Comparison of ENCODE assay signal across 8 cellular contexts in the genomic region with DNA sequence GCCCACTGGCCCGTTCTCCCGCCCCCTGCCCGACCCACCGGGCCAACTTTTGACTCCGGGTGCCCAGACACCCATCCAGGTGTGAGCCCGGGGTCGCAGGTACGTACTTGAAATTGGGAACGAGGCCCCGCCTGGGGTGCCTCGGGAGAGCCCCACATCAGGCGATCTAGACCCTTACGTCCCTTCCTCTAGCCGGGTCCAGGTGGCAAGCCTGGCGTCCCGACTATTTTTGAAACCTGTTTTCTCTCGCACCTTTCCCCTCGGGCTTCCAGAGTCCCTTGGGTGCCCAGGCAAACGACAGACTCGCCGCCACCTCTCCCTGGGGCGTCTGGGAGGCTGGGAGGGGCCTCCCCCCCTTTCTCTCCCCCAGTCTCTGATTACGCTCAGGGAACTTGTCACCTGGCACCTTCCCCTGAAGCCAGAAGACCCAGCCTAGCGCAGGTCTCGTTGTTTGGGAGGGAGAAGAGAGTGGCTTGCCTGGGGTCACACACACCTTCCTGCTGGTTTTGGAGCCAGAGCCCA. TPM values are rescaled to one million over a fixed set of nuclear protein-coding genes. Genes with fewer than 3 reads are reported as not detected.
A peak's percentile ranks its signal among the peaks of the same experiment; 100 is the strongest.
DNase-seq lines count a peak whose midpoint lies in the region; ATAC-seq and TF ChIP-seq lines count a peak whose summit lies in the region.

No MANE protein-coding gene starts in this region.

- peaks cover 17 to 32% of the 10 kb centered on the region in 2 donors for H3K4me1 ChIP-seq in ascending aorta
- H3K4me1 ChIP-seq in lower lobe of right lung = peaks cover 45% of the 10 kb centered on the region
- peaks cover 3 to 13% of the 10 kb centered on the region in 2 donors for H3K4me1 ChIP-seq in uterus

- H3K36me3 ChIP-seq in ascending aorta (no peaks in the 10 kb centered on the region), lower lobe of right lung (no peaks in the 10 kb centered on the region), uterus (no peaks in the 10 kb centered on the region)

- H3K27ac ChIP-seq in ascending aorta (peak overlapping the region; percentile 90 to 93), lower lobe of right lung (peak overlapping the region; percentile 90), uterus (peak overlapping the region; percentile 77 to 78)

- TF ChIP-seq CTCF in ascending aorta (IDR thresholded peaks at IDR 0.05) (no peak), lower lobe of right lung (IDR thresholded peaks at IDR 0.05) (no peak), uterus (IDR thresholded peaks at IDR 0.05) (no peak)

- H3K27me3 ChIP-seq in ascending aorta (no peaks in the 10 kb centered on the region), lower lobe of right lung (ENCODE audit: low read depth) (no peaks in the 10 kb centered on the region), uterus (no peaks in the 10 kb centered on the region)

- TF ChIP-seq POLR2A in uterus (IDR thresholded peaks at IDR 0.05) = no peak

- DNase-seq in stimulated activated CD4-positive, alpha-beta T cell treated with anti-CD3 and anti-CD28 coated beads, Interleukin-15, amount 100 ng/mL, for 24 hours = peak; percentile 29
- no peak for DNase-seq in stimulated activated CD4-positive, alpha-beta T cell treated with anti-CD3 and anti-CD28 coated beads, Interleukin-2, amount 100 ng/mL, for 24 hours
- DNase-seq in ascending aorta (ENCODE audit: low spot score in 2 of 2) (no peak), lower lobe of right lung (no peak), uterus (no peak), H4 (ENCODE audit: low spot score) (no peak), GOT3 (lab: John Stamatoyannopoulos, UW) (no peak)

- intact Hi-C loops in ascending aorta (cut with DNase I) (loop anchor here (5.0 to 10.0 kb wide), 3 partner anchors 153 to 300 kb away; a partner anchor contains a TSS), lower lobe of right lung (cut with DNase I) (no loop called here), uterus (cut with DNase I; ENCODE audit: low total_unique reads) (no loop called here)

- H3K4me3 ChIP-seq in ascending aorta (peak overlapping the region; percentile 97 to 98), lower lobe of right lung (peak overlapping the region; percentile 90), uterus (peak overlapping the region; percentile 53 to 67)

- H3K9me3 ChIP-seq in ascending aorta (no peaks in the 10 kb centered on the region), lower lobe of right lung (no peaks in the 10 kb centered on the region), uterus (no peaks in the 10 kb centered on the region)

- ATAC-seq in lower lobe of right lung (peak; percentile 10 to 12), HG02870 (IDR thresholded peaks at IDR 0.05; ENCODE audit: unreplicated experiment) (no peak)

RNA-seq across cellular contexts. Expression of a gene that starts 0.9 kb away (rescaled TPM):
- 75.4 TPM for total RNA-seq in ascending aorta
- total RNA-seq in lower lobe of right lung = 30.3 TPM
- total RNA-seq in uterus = 10 to 100 TPM in 1 of 4 donors, 1 to 10 TPM in 3; 1.2 to 26.6 (median 7.7) TPM
- total RNA-seq in H4 (2014; rRNA removed; shearing (Covaris generic)) = 9.5 and 12.5 TPM in 2 replicates
